22 cellular contexts compared by ENCODE assay signal in genomic region chr12:26698186-26698585, GRCh38.
"Had no signal": no experiment of that assay in that cellular context is flagged by ENCODE, and none has a peak within 500 bp of the region (broad histone marks: within the 10 kb centered on the region; RNA-seq: fewer than 3 reads in every experiment).

No MANE protein-coding gene starts in this region.

- ATAC-seq: PC-3 had no signal

- H3K4me3 ChIP-seq: Peyer's patch, SJSA1, SK-N-MC had no signal

- H3K27me3 ChIP-seq: Peyer's patch, SJSA1 had no signal

- H3K9me3 ChIP-seq: Peyer's patch, SJSA1 had no signal

- DNase-seq: Karpas-422, KG1, MM.1S, NCI-H1092 treated with DMSO at 0.1 percent for 48 hours, NCI-H1436, NCI-H187, NCI-H2029, NCI-H2081 treated with DMSO at 0.1 percent for 48 hours, NCI-H2171, NCI-H226, NCI-H446, NCI-H510A, NCI-H524 treated with DMSO at 0.1 percent for 48 hours, NCI-H69, NCI-H774, PC-3, Peyer's patch, Right ventricle myocardium superior, SIG-M5 had no signal

- H3K4me1 ChIP-seq: Peyer's patch, SJSA1 had no signal

- H3K27ac ChIP-seq: HL-60, Peyer's patch, SJSA1, SK-N-MC had no signal
